1 cellular context compared by ENCODE assay signal in the genomic region with DNA sequence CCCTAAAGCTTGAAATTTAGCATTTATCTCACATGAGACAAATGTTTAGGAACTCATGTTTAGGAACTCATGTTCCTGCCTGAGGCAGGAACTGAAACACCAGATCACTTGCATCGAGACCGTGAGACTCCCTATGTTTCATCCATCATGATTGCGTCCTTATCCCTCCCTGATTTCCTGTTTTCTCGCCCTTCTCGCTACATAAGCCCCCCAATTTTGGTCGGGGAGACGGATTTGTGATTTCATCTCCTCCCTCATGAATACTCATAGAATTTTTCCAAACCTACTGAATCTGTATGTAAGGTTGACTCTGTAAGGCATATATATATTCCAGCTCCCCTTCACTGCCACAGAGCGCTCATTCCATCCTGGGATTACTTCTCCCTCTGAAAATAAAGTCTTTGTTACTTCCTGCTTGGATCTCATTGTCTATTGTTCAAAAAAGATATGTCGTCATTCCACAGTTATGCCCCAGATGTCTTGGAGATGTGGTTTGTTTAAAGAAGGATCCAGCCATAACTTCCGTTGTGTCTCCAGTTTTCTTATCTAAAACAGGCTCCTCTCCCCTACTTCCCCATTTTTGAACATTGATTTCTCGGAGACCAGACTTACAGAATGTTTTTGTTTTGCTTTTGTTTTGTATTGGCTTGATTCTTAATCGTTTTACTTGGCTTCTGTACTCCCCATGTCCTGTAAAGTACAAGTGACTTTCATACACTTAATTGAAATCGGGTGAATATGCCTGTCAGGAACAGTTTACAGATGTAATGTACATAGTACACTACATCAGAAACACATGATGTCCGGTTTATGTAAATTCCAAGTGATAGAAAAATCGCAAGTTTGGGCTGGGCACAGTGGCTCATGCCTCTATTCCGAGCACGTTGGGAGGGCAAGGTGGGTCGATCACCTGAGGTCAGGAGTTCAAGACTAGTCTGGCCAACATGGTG.
TF ChIP-seq lines count a peak whose summit lies in the region.

No MANE protein-coding gene starts in this region.

TF ChIP-seq in GM12878, 131 proteins besides CTCF, POLR2A, EP300 and RAD21 (continued from another document):
- TF ChIP-seq ZNF24 (IDR thresholded peaks at IDR 0.05) (no peak), CEBPB (IDR thresholded peaks at IDR 0.05; ENCODE audit: borderline replicate concordance in 1 of 2, low read depth in 2 of 2, low read length in 2 of 2) (no peak), SIN3A (IDR thresholded peaks at IDR 0.05; ENCODE audit: low read depth, low read length) (no peak), LARP7 (IDR thresholded peaks at IDR 0.05) (no peak), ZZZ3 (IDR thresholded peaks at IDR 0.05; ENCODE audit: control insufficient read depth, insufficient read length, low read depth) (no peak), STAT1 (conservative IDR thresholded peaks at IDR 0.05) (no peak), MEF2B (IDR thresholded peaks at IDR 0.05; ENCODE audit: partially characterized antibody, poor library complexity, severe bottlenecking) (no peak), TCF7 (IDR thresholded peaks at IDR 0.05; ENCODE audit: borderline replicate concordance) (no peak)
- TF ChIP-seq, protein P1, sequence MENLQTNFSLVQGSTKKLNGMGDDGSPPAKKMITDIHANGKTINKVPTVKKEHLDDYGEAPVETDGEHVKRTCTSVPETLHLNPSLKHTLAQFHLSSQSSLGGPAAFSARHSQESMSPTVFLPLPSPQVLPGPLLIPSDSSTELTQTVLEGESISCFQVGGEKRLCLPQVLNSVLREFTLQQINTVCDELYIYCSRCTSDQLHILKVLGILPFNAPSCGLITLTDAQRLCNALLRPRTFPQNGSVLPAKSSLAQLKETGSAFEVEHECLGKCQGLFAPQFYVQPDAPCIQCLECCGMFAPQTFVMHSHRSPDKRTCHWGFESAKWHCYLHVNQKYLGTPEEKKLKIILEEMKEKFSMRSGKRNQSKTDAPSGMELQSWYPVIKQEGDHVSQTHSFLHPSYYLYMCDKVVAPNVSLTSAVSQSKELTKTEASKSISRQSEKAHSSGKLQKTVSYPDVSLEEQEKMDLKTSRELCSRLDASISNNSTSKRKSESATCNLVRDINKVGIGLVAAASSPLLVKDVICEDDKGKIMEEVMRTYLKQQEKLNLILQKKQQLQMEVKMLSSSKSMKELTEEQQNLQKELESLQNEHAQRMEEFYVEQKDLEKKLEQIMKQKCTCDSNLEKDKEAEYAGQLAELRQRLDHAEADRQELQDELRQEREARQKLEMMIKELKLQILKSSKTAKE (IDR thresholded peaks at IDR 0.05; ENCODE audit: low read depth, poor library complexity, severe bottlenecking): no peak
- TF ChIP-seq, protein P2, sequence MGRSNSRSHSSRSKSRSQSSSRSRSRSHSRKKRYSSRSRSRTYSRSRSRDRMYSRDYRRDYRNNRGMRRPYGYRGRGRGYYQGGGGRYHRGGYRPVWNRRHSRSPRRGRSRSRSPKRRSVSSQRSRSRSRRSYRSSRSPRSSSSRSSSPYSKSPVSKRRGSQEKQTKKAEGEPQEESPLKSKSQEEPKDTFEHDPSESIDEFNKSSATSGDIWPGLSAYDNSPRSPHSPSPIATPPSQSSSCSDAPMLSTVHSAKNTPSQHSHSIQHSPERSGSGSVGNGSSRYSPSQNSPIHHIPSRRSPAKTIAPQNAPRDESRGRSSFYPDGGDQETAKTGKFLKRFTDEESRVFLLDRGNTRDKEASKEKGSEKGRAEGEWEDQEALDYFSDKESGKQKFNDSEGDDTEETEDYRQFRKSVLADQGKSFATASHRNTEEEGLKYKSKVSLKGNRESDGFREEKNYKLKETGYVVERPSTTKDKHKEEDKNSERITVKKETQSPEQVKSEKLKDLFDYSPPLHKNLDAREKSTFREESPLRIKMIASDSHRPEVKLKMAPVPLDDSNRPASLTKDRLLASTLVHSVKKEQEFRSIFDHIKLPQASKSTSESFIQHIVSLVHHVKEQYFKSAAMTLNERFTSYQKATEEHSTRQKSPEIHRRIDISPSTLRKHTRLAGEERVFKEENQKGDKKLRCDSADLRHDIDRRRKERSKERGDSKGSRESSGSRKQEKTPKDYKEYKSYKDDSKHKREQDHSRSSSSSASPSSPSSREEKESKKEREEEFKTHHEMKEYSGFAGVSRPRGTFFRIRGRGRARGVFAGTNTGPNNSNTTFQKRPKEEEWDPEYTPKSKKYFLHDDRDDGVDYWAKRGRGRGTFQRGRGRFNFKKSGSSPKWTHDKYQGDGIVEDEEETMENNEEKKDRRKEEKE (IDR thresholded peaks at IDR 0.05): no peak
- TF ChIP-seq, protein P3, sequence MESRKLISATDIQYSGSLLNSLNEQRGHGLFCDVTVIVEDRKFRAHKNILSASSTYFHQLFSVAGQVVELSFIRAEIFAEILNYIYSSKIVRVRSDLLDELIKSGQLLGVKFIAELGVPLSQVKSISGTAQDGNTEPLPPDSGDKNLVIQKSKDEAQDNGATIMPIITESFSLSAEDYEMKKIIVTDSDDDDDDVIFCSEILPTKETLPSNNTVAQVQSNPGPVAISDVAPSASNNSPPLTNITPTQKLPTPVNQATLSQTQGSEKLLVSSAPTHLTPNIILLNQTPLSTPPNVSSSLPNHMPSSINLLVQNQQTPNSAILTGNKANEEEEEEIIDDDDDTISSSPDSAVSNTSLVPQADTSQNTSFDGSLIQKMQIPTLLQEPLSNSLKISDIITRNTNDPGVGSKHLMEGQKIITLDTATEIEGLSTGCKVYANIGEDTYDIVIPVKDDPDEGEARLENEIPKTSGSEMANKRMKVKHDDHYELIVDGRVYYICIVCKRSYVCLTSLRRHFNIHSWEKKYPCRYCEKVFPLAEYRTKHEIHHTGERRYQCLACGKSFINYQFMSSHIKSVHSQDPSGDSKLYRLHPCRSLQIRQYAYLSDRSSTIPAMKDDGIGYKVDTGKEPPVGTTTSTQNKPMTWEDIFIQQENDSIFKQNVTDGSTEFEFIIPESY (IDR thresholded peaks at IDR 0.05): no peak
- TF ChIP-seq, protein P4, sequence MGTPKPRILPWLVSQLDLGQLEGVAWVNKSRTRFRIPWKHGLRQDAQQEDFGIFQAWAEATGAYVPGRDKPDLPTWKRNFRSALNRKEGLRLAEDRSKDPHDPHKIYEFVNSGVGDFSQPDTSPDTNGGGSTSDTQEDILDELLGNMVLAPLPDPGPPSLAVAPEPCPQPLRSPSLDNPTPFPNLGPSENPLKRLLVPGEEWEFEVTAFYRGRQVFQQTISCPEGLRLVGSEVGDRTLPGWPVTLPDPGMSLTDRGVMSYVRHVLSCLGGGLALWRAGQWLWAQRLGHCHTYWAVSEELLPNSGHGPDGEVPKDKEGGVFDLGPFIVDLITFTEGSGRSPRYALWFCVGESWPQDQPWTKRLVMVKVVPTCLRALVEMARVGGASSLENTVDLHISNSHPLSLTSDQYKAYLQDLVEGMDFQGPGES (IDR thresholded peaks at IDR 0.05): no peak
